In genomic region chr6:21874372-21874771, GRCh38 we compare ENCODE assay signal across 20 cellular contexts.
"Had no signal": no experiment of that assay in that cellular context is flagged by ENCODE, and none has a peak within 500 bp of the region (broad histone marks: within the 10 kb centered on the region; RNA-seq: fewer than 3 reads in every experiment).

No MANE protein-coding gene starts in this region.

- H3K4me1 ChIP-seq: thyroid gland had no signal

- H3K27ac ChIP-seq: neutrophil, thyroid gland, uterus, WERI-Rb-1 had no signal

- H3K36me3 ChIP-seq: neutrophil, thyroid gland, uterus, WERI-Rb-1 had no signal

- H3K27me3 ChIP-seq: neutrophil, thyroid gland, uterus had no signal

- H3K4me3 Mint-ChIP-seq: activated CD4-positive, alpha-beta memory T cell treated with anti-CD3 and anti-CD28 coated beads, Interleukin-2, amount 10 ng/mL, durations not matched to agents 7 days and 5 days; activated CD4-positive, alpha-beta T cell treated with anti-CD3 and anti-CD28 coated beads for 36 hours; activated T-cell treated with anti-CD3 and anti-CD28 coated beads, Interleukin-2, amount 50 U/mL, for 72 hours; brain; central memory CD8-positive, alpha-beta T cell; stimulated activated memory B cell treated with anti-CD40 and anti-IgM and Interleukin-4, amounts not matched to agents 10 μg/mL and 1 μg/mL and 100 μg/mL, for 72 hours; T-helper 17 cell had no signal

- H3K36me3 Mint-ChIP-seq: stimulated activated memory B cell treated with anti-CD40 and anti-IgM and Interleukin-4, amounts not matched to agents 10 μg/mL and 1 μg/mL and 100 μg/mL, for 72 hours had no signal

- H3K27me3 Mint-ChIP-seq: activated CD4-positive, alpha-beta memory T cell treated with anti-CD3 and anti-CD28 coated beads, Interleukin-2, amount 10 ng/mL, durations not matched to agents 7 days and 5 days; activated CD4-positive, alpha-beta T cell treated with anti-CD3 and anti-CD28 coated beads for 36 hours; central memory CD8-positive, alpha-beta T cell; stimulated activated memory B cell treated with anti-CD40 and anti-IgM and Interleukin-4, amounts not matched to agents 10 μg/mL and 1 μg/mL and 100 μg/mL, for 72 hours had no signal

- DNase-seq: activated CD4-positive, alpha-beta memory T cell treated with anti-CD3 and anti-CD28 coated beads, Interleukin-2, amount 10 ng/mL, durations not matched to agents 7 days and 5 days; activated CD4-positive, alpha-beta T cell treated with anti-CD3 and anti-CD28 coated beads for 36 hours; activated gamma-delta T cell; activated T-cell treated with anti-CD3 and anti-CD28 coated beads, Interleukin-2, amount 50 U/mL, for 72 hours; cortex of kidney; effector CD4-positive, alpha-beta T cell; foreskin fibroblast; midbrain; posterior cingulate gyrus; retina; stimulated activated CD4-positive, alpha-beta T cell treated with anti-CD3 and anti-CD28 coated beads, Interleukin-2, amount 100 ng/mL, for 48 hours; T-helper 17 cell; thyroid gland; uterus; WERI-Rb-1 had no signal

- H3K27ac Mint-ChIP-seq: activated CD4-positive, alpha-beta memory T cell treated with anti-CD3 and anti-CD28 coated beads, Interleukin-2, amount 10 ng/mL, durations not matched to agents 7 days and 5 days; activated CD4-positive, alpha-beta T cell treated with anti-CD3 and anti-CD28 coated beads for 36 hours; activated T-cell treated with anti-CD3 and anti-CD28 coated beads, Interleukin-2, amount 50 U/mL, for 72 hours; brain; stimulated activated memory B cell treated with anti-CD40 and anti-IgM and Interleukin-4, amounts not matched to agents 10 μg/mL and 1 μg/mL and 100 μg/mL, for 72 hours; T-helper 17 cell had no signal

- H3K9me3 ChIP-seq: neutrophil, thyroid gland, uterus had no signal

- H3K4me3 ChIP-seq: thyroid gland, uterus had no signal

- FAIRE-seq: endothelial cell of umbilical vein had no signal

- H3K4me1 Mint-ChIP-seq: central memory CD8-positive, alpha-beta T cell; stimulated activated memory B cell treated with anti-CD40 and anti-IgM and Interleukin-4, amounts not matched to agents 10 μg/mL and 1 μg/mL and 100 μg/mL, for 72 hours; T-helper 17 cell had no signal
